ENCODE assay signal across 24 cellular contexts in genomic region chr4:40020221-40020620, GRCh38.
"Had no signal": no experiment of that assay in that cellular context is flagged by ENCODE, and none has a peak within 500 bp of the region (broad histone marks: within the 10 kb centered on the region; RNA-seq: fewer than 3 reads in every experiment).

No MANE protein-coding gene starts in this region.

- H3K4me3 ChIP-seq: colonic mucosa, coronary artery, dorsolateral prefrontal cortex, esophagus muscularis mucosa, esophagus squamous epithelium, gastrocnemius medialis, gastroesophageal sphincter, heart left ventricle, heart right ventricle had no signal

- H3K36me3 ChIP-seq: colonic mucosa, esophagus muscularis mucosa, esophagus squamous epithelium, gastrocnemius medialis, gastroesophageal sphincter, heart left ventricle, heart right ventricle had no signal

- H3K9me3 Mint-ChIP-seq: dendritic cell treated with granulocyte-macrophage colony-stimulating factor and Interleukin-4, amounts not matched to agents 40 ng/mL and 50 ng/mL, for 4 days; effector memory CD8-positive, alpha-beta T cell; endodermal cell had no signal

- H3K9me3 ChIP-seq: colonic mucosa, esophagus muscularis mucosa, esophagus squamous epithelium, gastrocnemius medialis, gastroesophageal sphincter, heart left ventricle, heart right ventricle had no signal

- DNase-seq: colonic mucosa; cortex of kidney; dermis blood vessel endothelial cell; dorsolateral prefrontal cortex; effector CD4-positive, alpha-beta T cell; effector CD8-positive, alpha-beta T cell; effector memory CD4-positive, alpha-beta T cell; effector memory CD8-positive, alpha-beta T cell; endodermal cell; erythroblast; esophagus squamous epithelium; foreskin keratinocyte; foreskin melanocyte; gastrocnemius medialis; glutamatergic neuron; head of caudate nucleus; heart left ventricle; heart right ventricle had no signal

- H3K27ac ChIP-seq: colonic mucosa, coronary artery, dorsolateral prefrontal cortex, epithelial cell of prostate, esophagus muscularis mucosa, esophagus squamous epithelium, foreskin keratinocyte, gastrocnemius medialis, gastroesophageal sphincter, heart left ventricle, heart right ventricle had no signal

- H3K4me3 Mint-ChIP-seq: dendritic cell treated with granulocyte-macrophage colony-stimulating factor and Interleukin-4, amounts not matched to agents 40 ng/mL and 50 ng/mL, for 4 days; effector memory CD8-positive, alpha-beta T cell; endodermal cell had no signal

- H3K4me1 ChIP-seq: colonic mucosa, esophagus muscularis mucosa, esophagus squamous epithelium, gastrocnemius medialis, gastroesophageal sphincter, heart left ventricle, heart right ventricle had no signal

- H3K27me3 ChIP-seq: colonic mucosa, dorsolateral prefrontal cortex, esophagus muscularis mucosa, esophagus squamous epithelium, foreskin keratinocyte, gastrocnemius medialis, gastroesophageal sphincter, heart left ventricle, heart right ventricle had no signal

- ATAC-seq: effector memory CD8-positive, alpha-beta T cell; esophagus mucosa; foreskin keratinocyte; gastrocnemius medialis; gastroesophageal sphincter; heart left ventricle; heart right ventricle had no signal

- H3K27ac Mint-ChIP-seq: dendritic cell treated with granulocyte-macrophage colony-stimulating factor and Interleukin-4, amounts not matched to agents 40 ng/mL and 50 ng/mL, for 4 days; effector memory CD8-positive, alpha-beta T cell; endodermal cell had no signal

- H3K4me1 Mint-ChIP-seq: endodermal cell had no signal

- H3K27me3 Mint-ChIP-seq: effector memory CD8-positive, alpha-beta T cell had no signal
